Comparison of ENCODE assay signal across 8 cellular contexts in the genomic region with DNA sequence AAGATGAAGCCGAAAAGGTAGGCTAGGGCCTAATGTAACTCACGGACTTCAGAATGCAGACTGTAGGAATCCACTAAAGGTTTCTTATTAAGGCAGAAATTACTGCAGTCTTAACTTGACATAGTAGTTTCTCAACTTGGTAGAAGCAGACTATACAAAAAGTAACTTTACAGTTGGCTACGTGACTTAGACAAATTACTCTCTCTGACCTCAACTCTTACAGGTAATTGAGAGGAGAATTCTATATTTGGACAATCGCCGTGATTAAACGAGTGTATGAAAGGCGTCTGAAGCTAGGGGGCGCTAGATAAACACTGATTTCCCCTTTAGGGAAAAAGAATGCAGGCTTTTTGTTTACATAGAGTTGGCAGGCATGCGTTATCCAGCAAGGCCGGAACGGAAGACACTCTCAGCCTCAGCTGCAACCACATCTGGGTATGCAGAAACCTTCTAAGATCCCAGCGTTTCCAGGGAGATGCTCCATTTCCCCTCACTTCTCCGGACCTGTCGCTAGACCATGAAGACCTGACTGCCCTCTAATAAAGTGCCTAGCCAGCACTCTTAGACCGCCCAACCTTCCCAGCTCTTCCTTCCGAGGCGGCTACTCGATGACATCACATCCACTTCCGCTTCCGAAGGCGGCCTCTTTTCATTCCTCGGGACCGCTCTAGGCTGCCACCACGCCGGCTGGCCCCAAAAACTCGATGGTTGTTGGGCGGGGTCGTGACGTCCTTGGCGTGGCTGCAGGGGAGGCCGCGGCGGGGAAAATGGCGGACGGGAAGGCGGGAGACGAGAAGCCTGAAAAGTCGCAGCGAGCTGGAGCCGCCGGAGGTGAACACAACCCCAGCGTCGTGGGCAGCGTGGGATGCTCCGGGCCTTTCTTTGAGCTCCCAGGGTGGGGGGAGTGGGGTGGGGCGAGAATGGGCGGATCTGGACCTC. TPM values are rescaled to one million over a fixed set of nuclear protein-coding genes. Genes with fewer than 3 reads are reported as not detected.
A peak's percentile ranks its signal among the peaks of the same experiment; 100 is the strongest.
DNase-seq lines count a peak whose midpoint lies in the region; ATAC-seq and TF ChIP-seq lines count a peak whose summit lies in the region.

PCNP (plus strand) TSS at position 732 of the 939 bp plus-strand sequence; CDS start at position 768, 36 bp downstream.

- BruUV-seq in Panc1 (replicated peaks; lab: Mats Ljungman, UMichigan), result TSS peak; percentile 98

- H3K27me3 ChIP-seq in Panc1 (ENCODE audit: control insufficient read depth, insufficient read depth, low read length) (no peaks in the 10 kb centered on the region), muscle layer of duodenum (ENCODE audit: low read depth, low read length) (no peaks in the 10 kb centered on the region)

- peak within 1 kb of the TSS; percentile 75 to 76 for H3K4me3 ChIP-seq in Panc1 (ENCODE audit: low read depth in 2 of 2, low read length in 2 of 2)
- peak within 1 kb of the TSS; percentile 86 to 98 for H3K4me3 ChIP-seq in muscle layer of duodenum (ENCODE audit: low read depth in 1 of 2, low read length in 2 of 2)

- CTCF ChIA-PET in Panc1 (lab: Charles Lee), result interaction anchor here (0.5 to 1.9 kb wide), 10 partner anchors 12 to 856 kb away, joined by 3 to 10 read pairs (median 3); partner anchors contain the start of genes SENP7, TRMT10C and ZBTB11

- peak; percentile 89 for DNase-seq in DMS53 treated with DMSO at 0.1 percent for 48 hours (lab: John Stamatoyannopoulos, UW; ENCODE audit: unreplicated experiment)
- peak; percentile 99 for DNase-seq in KG1 (lab: John Stamatoyannopoulos, UW)
- DNase-seq in Panc1 (ENCODE audit: low read depth, low spot score), result peak; percentile 97
- DNase-seq in activated T-cell treated with anti-CD3 and anti-CD28 coated beads, Interleukin-2, amount 50 U/mL, for 48 hours, result peak; percentile 99 to 100
- peak; percentile 97 to 98 for DNase-seq in stimulated activated CD8-positive, alpha-beta memory T cell treated with anti-CD3 and anti-CD28 coated beads, Interleukin-7, amount 100 ng/mL, for 48 hours (ENCODE audit: extremely low read depth in 1 of 2, low read depth in 1 of 2)

- H3K36me3 ChIP-seq in Panc1 (ENCODE audit: control insufficient read depth, insufficient read depth, low read length), result peaks cover 17% of the 10 kb centered on the region
- peaks cover 0 to 13% of the 10 kb centered on the region in 2 donors for H3K36me3 ChIP-seq in muscle layer of duodenum (ENCODE audit: control insufficient read depth in 1 of 2, insufficient read depth in 2 of 2, low read length in 2 of 2)

- in situ Hi-C loops in Panc1 (cut with HindIII; ENCODE audit: low pct_unique_long_range_greater_than_20kb, low sequenced_read_pairs), result no loop called here

- peaks cover 30% of the 10 kb centered on the region for H3K4me1 ChIP-seq in Panc1 (ENCODE audit: control insufficient read depth, insufficient read depth, low read length)
- peaks cover 21 to 24% of the 10 kb centered on the region in 2 donors for H3K4me1 ChIP-seq in muscle layer of duodenum (ENCODE audit: control insufficient read depth in 1 of 2, insufficient read depth in 2 of 2, low read length in 2 of 2)

- POLR2A ChIA-PET in Panc1 (lab: Charles Lee), result interaction anchor here (0.6 kb wide), 1 partner anchor 30 kb away, joined by 3 read pairs; no protein-coding TSS in a partner anchor

- ATAC-seq in GM21717 (IDR thresholded peaks at IDR 0.05; ENCODE audit: unreplicated experiment) (peak; percentile 90), Panc1 (peak; percentile 98), esophagus mucosa (peak; percentile 97)

- intact Hi-C loops in Panc1 (cut with micrococcal nuclease; ENCODE audit: unreplicated experiment), result loop anchor here (5.0 kb wide), 1 partner anchor 104 kb away; the partner anchor contains the start of gene ZBTB11

- H3K9me3 ChIP-seq in Panc1 (ENCODE audit: control insufficient read depth, insufficient read depth, low read depth, low read length) (no peaks in the 10 kb centered on the region), muscle layer of duodenum (ENCODE audit: control insufficient read depth in 1 of 2, low read length in 2 of 2) (no peaks in the 10 kb centered on the region)

- H3K27ac ChIP-seq in Panc1 (ENCODE audit: low read length), result peak within 1 kb of the TSS; percentile 96
- peak within 1 kb of the TSS; percentile 99 for H3K27ac ChIP-seq in muscle layer of duodenum (ENCODE audit: low read length)

- TF ChIP-seq CTCF in Panc1 (IDR thresholded peaks at IDR 0.05), result peak; percentile 95

RNA-seq across cellular contexts. Expression of gene PCNP, which starts in this region (rescaled TPM):
- 165 TPM for total RNA-seq in Panc1 (2021; ENCODE audit: unreplicated experiment)
- 280 TPM for polyA plus RNA-seq in Panc1 (2012; ENCODE audit: insufficient read length)
- 94.5 TPM for total RNA-seq in esophagus mucosa

Comparison
In these comparisons a context has a peak if more than half of its experiments do, and no peak if none do; other contexts are left out.
1. Peak in every context shown above with its lines: DNase-seq, ATAC-seq, H3K4me3 ChIP-seq and H3K27ac ChIP-seq.